ENCODE assay signal across 1 cellular context in genomic region chr7:157018997-157019591, GRCh38.
TF ChIP-seq lines count a peak whose summit lies in the region.

No MANE protein-coding gene starts in this region.

TF ChIP-seq in H1, 55 proteins besides CTCF, POLR2A, EP300 and RAD21 (continued from another document):
- TF ChIP-seq KDM4A (IDR thresholded peaks at IDR 0.05; ENCODE audit: low read depth, low read length, severe bottlenecking) = peak; percentile 44
- peak; percentile 99 for TF ChIP-seq CTBP2 (IDR thresholded peaks at IDR 0.05; ENCODE audit: borderline replicate concordance, insufficient read depth, insufficient read length, low read length)
